In genomic region chr5:181205402-181205734, GRCh38 we compare ENCODE assay signal across 7 cellular contexts. TPM values are rescaled to one million over a fixed set of nuclear protein-coding genes. Genes with fewer than 3 reads are reported as not detected.
DNase-seq lines count a peak whose midpoint lies in the region; ATAC-seq and TF ChIP-seq lines count a peak whose summit lies in the region.
"Had no signal": no experiment of that assay in that cellular context is flagged by ENCODE, and none has a peak within 500 bp of the region (broad histone marks: within the 10 kb centered on the region; RNA-seq: fewer than 3 reads in every experiment).

No MANE protein-coding gene starts in this region.

- H2AFZ ChIP-seq in ACC112 (ENCODE audit: low read length, unreplicated experiment), result peak overlapping the region; percentile 36

- H3K4me3 ChIP-seq in ACC112 (ENCODE audit: low read depth, low read length) (peak overlapping the region; percentile 82), kidney epithelial cell (ENCODE audit: low read depth, low read length) (peak overlapping the region; percentile 42)

- no peak for TF ChIP-seq CTCF in kidney epithelial cell (IDR thresholded peaks at IDR 0.05; ENCODE audit: insufficient read depth, low read length, poor library complexity, severe bottlenecking)

- CTCF ChIA-PET in T-cell (lab: Charles Lee), result interaction anchor here in 1 of 2 donors (1.3 kb wide), 1 partner anchor 13 kb away, joined by 4 read pairs; no protein-coding TSS in a partner anchor

- peak overlapping the region; percentile 84 to 92 (median 88) for H3K4me3 Mint-ChIP-seq in T-cell

- DNase-seq in T-cell (no peak), kidney epithelial cell (ENCODE audit: low read depth) (no peak), DMS53 (lab: John Stamatoyannopoulos, UW) (no peak), medulla oblongata (ENCODE audit: extremely low spot score) (no peak), NCI-H1105 (lab: John Stamatoyannopoulos, UW) (no peak)

- ATAC-seq in T-cell (replicated peaks in 1 of 4), result no peak

- no peak overlapping the region for H3K27ac ChIP-seq in ACC112 (ENCODE audit: low read depth, low read length)

- H3K4me1 ChIP-seq in ACC112 (ENCODE audit: control insufficient read depth, insufficient read depth, low read length, unreplicated experiment), result peaks cover 4% of the 10 kb centered on the region

- H3K36me3 Mint-ChIP-seq in T-cell, result no peaks in the 10 kb centered on the region

- no peak overlapping the region for H3K27ac Mint-ChIP-seq in T-cell

- H3K36me3 ChIP-seq in ACC112 (ENCODE audit: insufficient read depth, low read length) (no peaks in the 10 kb centered on the region), kidney epithelial cell (ENCODE audit: control insufficient read depth, insufficient read depth, low read length) (no peaks in the 10 kb centered on the region)

- peaks cover 0 to 5% (median 0%) of the 10 kb centered on the region in 3 donors for H3K9me3 Mint-ChIP-seq in T-cell

- peaks cover 0 to 13% of the 10 kb centered on the region in 2 donors for H3K27me3 Mint-ChIP-seq in T-cell

- POLR2A ChIA-PET in T-cell (lab: Charles Lee), result interaction anchor here in 1 of 2 donors (0.6 to 1.0 kb wide), 2 partner anchors 15 to 16 kb away, joined by 3 read pairs; no protein-coding TSS in a partner anchor

- H3K27me3 ChIP-seq in ACC112 (ENCODE audit: insufficient read depth, low read length) (no peaks in the 10 kb centered on the region; the same call in 1 of the 2 replicates), kidney epithelial cell (ENCODE audit: control insufficient read depth, insufficient read depth, low read length) (peaks cover 7% of the 10 kb centered on the region)

- H3K4me1 Mint-ChIP-seq in T-cell, result peaks cover 29 to 39% (median 32%) of the 10 kb centered on the region in 3 donors

- H3K79me2 ChIP-seq in ACC112 (ENCODE audit: control insufficient read depth, insufficient read depth, low read length, unreplicated experiment), result no peaks in the 10 kb centered on the region

RNA-seq across cellular contexts. Expression of gene TRIM7, which starts 0.4 kb away (rescaled TPM):
- 1 to 10 TPM; 1.6 to 3.1 (median 3.0) TPM for total RNA-seq in T-cell
- 2.9 and 4.4 TPM in 2 replicates for total RNA-seq in kidney epithelial cell

RNA-seq across cellular contexts. Expression of gene TRIM41, which starts 17.7 kb away (rescaled TPM):
- total RNA-seq in T-cell, result 10 to 100 TPM; 32.2 to 46.2 (median 36.7) TPM
- total RNA-seq in kidney epithelial cell, result 15.8 and 17.5 TPM in 2 replicates

RNA-seq across cellular contexts. Expression of gene RACK1, which starts 38.3 kb away (rescaled TPM):
- total RNA-seq in T-cell, result 1,000 to 10,000 TPM; 2,132 to 2,437 (median 2,230) TPM
- 4,909 and 5,323 TPM in 2 replicates for total RNA-seq in kidney epithelial cell

RNA-seq across cellular contexts. Expression of gene TRIM52, which starts 55.6 kb away (rescaled TPM):
- total RNA-seq in T-cell, result 10 to 100 TPM; 42.9 to 56.9 (median 54.0) TPM
- 2.2 and 6.0 TPM in 2 replicates for total RNA-seq in kidney epithelial cell

RNA-seq across cellular contexts. Expression of gene OR2V2, which starts 58.0 kb away (rescaled TPM):
- not detected for total RNA-seq in T-cell
- not detected in 2 replicates for total RNA-seq in kidney epithelial cell
- total RNA-seq: T-helper 1 cell treated with Interleukin-12 subunit alpha and Interleukin-12 subunit beta and Interleukin-4 antibody, amounts not matched to agents 30 ng/mL and 1 ng/mL, for 36 hours had no signal
